1 cellular context compared by ENCODE assay signal in the genomic region with DNA sequence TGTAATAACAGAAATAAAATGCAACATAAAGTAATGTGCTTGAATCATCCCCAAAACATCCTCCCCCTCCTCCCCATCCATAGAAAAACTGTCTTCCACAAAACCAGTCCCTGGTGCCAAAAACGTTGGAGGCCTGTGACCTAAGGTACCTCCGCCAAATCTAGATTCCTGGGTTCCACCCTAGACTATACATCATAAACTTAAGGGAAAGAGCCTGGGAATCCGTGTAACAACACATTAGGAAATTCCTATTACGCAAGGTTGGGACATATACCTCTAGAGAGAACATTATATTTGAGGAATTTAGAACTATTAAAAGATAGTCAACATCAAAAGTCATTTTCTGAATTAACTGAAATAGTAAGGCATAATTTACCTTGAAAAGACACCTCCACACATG.
TF ChIP-seq lines count a peak whose summit lies in the region.

No MANE protein-coding gene starts in this region.

TF ChIP-seq in K562, 482 proteins besides CTCF, POLR2A, EP300 and RAD21 (continued from another document):
- no peak for TF ChIP-seq CEBPG (CRISPR knock-in tag; IDR thresholded peaks at IDR 0.05)
- 0 out of 4 replicates have a peak, but pooled peaks of 1 of the 2 experiments have one; percentile 5 for TF ChIP-seq CEBPG (tag; conservative IDR thresholded peaks at IDR 0.05 in 1 of 2, IDR thresholded peaks at IDR 0.05 in 1 of 2)
- no peak for TF ChIP-seq ZNF347 (CRISPR knock-in tag; IDR thresholded peaks at IDR 0.05; ENCODE audit: low read depth)
- TF ChIP-seq XRCC4 (IDR thresholded peaks at IDR 0.05; ENCODE audit: extremely low read depth, insufficient read depth, insufficient read length): no peak
- TF ChIP-seq CBX2 (IDR thresholded peaks at IDR 0.05; ENCODE audit: insufficient read depth, low read length, poor library complexity, severe bottlenecking): no peak
- TF ChIP-seq CEBPB (tag; IDR thresholded peaks at IDR 0.05): peak; percentile 49
